Comparison of ENCODE assay signal across 8 cellular contexts in genomic region chr17:17783825-17784598, GRCh38. TPM values are rescaled to one million over a fixed set of nuclear protein-coding genes. Genes with fewer than 3 reads are reported as not detected.
DNase-seq lines count a peak whose midpoint lies in the region; ATAC-seq, FAIRE-seq and TF ChIP-seq lines count a peak whose summit lies in the region.

No MANE protein-coding gene starts in this region.

- H3K4me1 ChIP-seq in A549 (peaks cover 67% of the 10 kb centered on the region), skeletal muscle tissue (ENCODE audit: control insufficient read depth in 3 of 3, insufficient read depth in 3 of 3, low read length in 3 of 3) (peaks cover 49 to 56% (median 55%) of the 10 kb centered on the region in 3 donors)

- CTCF ChIA-PET in A549 (lab: Yijun Ruan, JAX) = interaction anchor here (0.6 to 5.8 kb wide), 6 partner anchors 9 to 167 kb away, joined by 3 to 33 read pairs (median 4); no protein-coding TSS in a partner anchor

- no peaks in the 10 kb centered on the region for H3K27me3 ChIP-seq in skeletal muscle tissue (ENCODE audit: control insufficient read depth in 3 of 3, insufficient read depth in 3 of 3, low read length in 3 of 3)

- TF ChIP-seq CTCF in A549 (IDR thresholded peaks at IDR 0.05) = no peak
- no peak for TF ChIP-seq CTCF in brain (conservative IDR thresholded peaks at IDR 0.05)

- no peak for ATAC-seq in A549
- ATAC-seq in GM19328 (IDR thresholded peaks at IDR 0.05; ENCODE audit: unreplicated experiment) = peak; percentile 12
- ATAC-seq in GM21529 (IDR thresholded peaks at IDR 0.05; ENCODE audit: unreplicated experiment) = no peak
- ATAC-seq in HG03159 (IDR thresholded peaks at IDR 0.05; ENCODE audit: unreplicated experiment) = no peak

- no peak for TF ChIP-seq POLR2A in A549 (IDR thresholded peaks at IDR 0.05; ENCODE audit: low read length)

- TF ChIP-seq RAD21 in A549 (conservative IDR thresholded peaks at IDR 0.05 in 1 of 2, IDR thresholded peaks at IDR 0.05 in 1 of 2) = no peak

- WGBS in A549 (ENCODE audit: missing lambda C conversion rate) = 85% methylated on average over 35 of the region's 35 CpGs

- H3K9me3 ChIP-seq in A549 (no peaks in the 10 kb centered on the region), skeletal muscle tissue (ENCODE audit: control insufficient read depth in 3 of 3, low read length in 3 of 3) (no peaks in the 10 kb centered on the region)

- POLR2A ChIA-PET in A549 (lab: Yijun Ruan, JAX) = interaction anchor here (1.0 kb wide), 1 partner anchor 107 kb away, joined by 3 read pairs; no protein-coding TSS in a partner anchor

- H3K9ac ChIP-seq in skeletal muscle tissue (ENCODE audit: low read depth in 1 of 3, low read length in 3 of 3) = peak overlapping the region; percentile 60 to 90 (median 72)

- DNase-seq in A549 (ENCODE audit: low read depth in 1 of 2, low spot score in 1 of 2) (no peak), NCI-H524 treated with DMSO at 0.1 percent for 48 hours (lab: John Stamatoyannopoulos, UW) (peak; percentile 62), iris pigment epithelial cell (ENCODE audit: low read depth) (peak; percentile 58)

- no peaks in the 10 kb centered on the region for H3K36me3 ChIP-seq in skeletal muscle tissue (ENCODE audit: control insufficient read depth in 3 of 3, insufficient read depth in 3 of 3, low read length in 3 of 3)

- TF ChIP-seq EP300 in A549 (IDR thresholded peaks at IDR 0.05) = no peak

- H3K27ac Mint-ChIP-seq in brain = peak overlapping the region; percentile 82 to 96 (median 94)

- H3K4me3 ChIP-seq in A549 = no peak overlapping the region
- H3K4me3 ChIP-seq in skeletal muscle tissue (ENCODE audit: low read length in 3 of 3) = peak overlapping the region; percentile 60 to 74 (median 69)

- FAIRE-seq in A549 (lab: Jason Lieb, UNC) = no peak

- peak overlapping the region in 1 of 2 experiments; percentile 23; a peak in 1 of 6 replicates for H3K27ac ChIP-seq in A549
- H3K27ac ChIP-seq in skeletal muscle tissue (ENCODE audit: low read depth, low read length) = peak overlapping the region; percentile 89

- H3K4me2 ChIP-seq in A549 = no peak overlapping the region; the same call in 2 of the 3 replicates

- H3K36me3 Mint-ChIP-seq in brain = no peaks in the 10 kb centered on the region

- H3K9me3 Mint-ChIP-seq in brain = no peaks in the 10 kb centered on the region

- H3K4me1 Mint-ChIP-seq in brain = peaks cover 81% of the 10 kb centered on the region

- H3K4me3 Mint-ChIP-seq in brain = peak overlapping the region; percentile 81 to 90 (median 84)

- H3K27me3 Mint-ChIP-seq in brain = peaks cover 6% of the 10 kb centered on the region

TF ChIP-seq in A549, 52 proteins besides CTCF, POLR2A, EP300 and RAD21:
- TF ChIP-seq RFX5 (IDR thresholded peaks at IDR 0.05) (no peak), FOXS1 (CRISPR knock-in tag; IDR thresholded peaks at IDR 0.05) (no peak), ZFP36 (IDR thresholded peaks at IDR 0.05; ENCODE audit: borderline replicate concordance, partially characterized antibody) (peak; percentile 22)

RNA-seq across cellular contexts. Expression of gene SREBF1, which starts 52.8 kb away (rescaled TPM):
- polyA plus RNA-seq in A549 (2011; rRNA removed) = 47.4 and 54.6 TPM in 2 replicates
- 52.7 and 75.7 TPM in 2 replicates for polyA plus RNA-seq in A549 (2012; cell fraction: cytosol; rRNA removed)
- polyA plus RNA-seq in A549 (2012; cell fraction: nucleus; rRNA removed) = 415 and 599 TPM in 2 replicates
- polyA plus RNA-seq in A549 (2017; fragmentation: RNase III; extraction: RNeasy Plus Mini Kit Qiagen cat#74134 plus additional on column Dnase treatment) = 90.3 to 175 TPM (median 159 TPM) in 3 replicates
- polyA minus RNA-seq in A549 (2011; rRNA and poly(A)+ RNA removed) = 75.5 and 133 TPM in 2 replicates
- polyA plus RNA-seq in brain (ENCODE audit: insufficient read depth, low read depth, low replicate concordance) = 39.4 TPM
- 23.0 TPM for total RNA-seq in skeletal muscle tissue

Comparison
In these comparisons a context has a peak if more than half of its experiments do, and no peak if none do; other contexts are left out.
1. DNase-seq: peak in NCI-H524 treated with DMSO at 0.1 percent for 48 hours (single experiment) and iris pigment epithelial cell (single experiment); none in A549 (0 of 2).